ENCODE assay signal across 8 cellular contexts in the genomic region with DNA sequence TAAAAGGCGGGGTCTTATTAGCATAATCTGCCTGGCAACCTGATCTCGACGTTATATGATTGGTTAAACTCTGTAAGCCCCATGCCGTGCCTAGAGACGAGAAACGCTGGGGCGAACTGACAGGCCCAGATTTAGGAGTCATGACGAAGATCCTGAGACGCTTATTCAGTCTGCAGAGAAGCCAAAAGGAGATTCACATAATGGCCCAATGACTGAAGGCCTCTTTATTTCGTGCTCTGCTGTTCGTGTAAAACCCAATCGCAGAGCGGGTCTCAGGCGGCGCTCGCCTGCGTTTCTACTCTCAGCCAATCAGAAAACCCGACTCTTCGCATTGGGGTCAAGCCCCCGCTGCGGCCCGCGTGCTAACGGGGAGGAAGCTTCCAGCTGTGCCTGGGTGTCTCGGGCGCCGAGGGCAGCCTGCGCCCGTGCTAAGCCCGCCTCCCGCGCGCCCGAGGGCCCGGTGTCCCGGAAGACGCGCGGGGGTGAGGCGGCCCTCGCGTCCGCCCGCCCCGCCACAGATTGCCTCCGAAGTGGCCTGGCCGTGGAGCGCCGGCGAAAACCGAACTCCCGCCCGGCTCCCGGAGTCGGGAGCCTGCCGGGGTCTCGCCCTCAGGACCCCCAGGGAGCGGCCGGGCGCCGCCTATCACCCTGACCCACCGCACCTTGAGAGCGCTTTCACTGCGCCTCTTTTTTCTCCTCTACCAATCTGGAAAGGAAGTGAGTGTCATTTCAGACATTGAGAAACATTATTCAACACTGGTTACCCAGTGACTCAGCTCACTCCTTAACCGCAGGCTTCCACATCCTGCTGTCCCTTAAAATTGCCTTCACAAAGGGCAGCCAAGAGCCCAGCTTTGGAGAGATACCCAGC. TPM values are rescaled to one million over a fixed set of nuclear protein-coding genes. Genes with fewer than 3 reads are reported as not detected.
DNase-seq lines count a peak whose midpoint lies in the region; ATAC-seq, FAIRE-seq and TF ChIP-seq lines count a peak whose summit lies in the region.

No MANE protein-coding gene starts in this region.

- H2AFZ ChIP-seq in OCI-LY1 (ENCODE audit: low read length) (no peak overlapping the region), endothelial cell of umbilical vein (ENCODE audit: low read depth, low read length) (peak overlapping the region; percentile 76)

- H3F3A ChIP-seq in OCI-LY1 (ENCODE audit: insufficient read depth, low read length) = no peaks in the 10 kb centered on the region

- ATAC-seq in GM21526 (IDR thresholded peaks at IDR 0.05; ENCODE audit: low FRiP score, unreplicated experiment) = peak; percentile 78

- H4K20me1 ChIP-seq in OCI-LY1 (ENCODE audit: insufficient read depth, low read length) (no peaks in the 10 kb centered on the region), endothelial cell of umbilical vein (replicated peaks; ENCODE audit: control insufficient read depth, extremely low read depth, insufficient read depth, low read length) (no peaks in the 10 kb centered on the region)

- H3K4me2 ChIP-seq in OCI-LY1 (ENCODE audit: low read length) (peak overlapping the region; percentile 92), endothelial cell of umbilical vein (ENCODE audit: insufficient read depth, low read length) (peak overlapping the region; percentile 88)

- TF ChIP-seq POLR2A in endothelial cell of umbilical vein (IDR thresholded peaks at IDR 0.05; ENCODE audit: low read depth, low read length) = peak; percentile 70

- intact Hi-C loops in endothelial cell of umbilical vein (cut with micrococcal nuclease) = loop anchor here (1.0 to 2.0 kb wide), 9 partner anchors 20 to 129 kb away; a partner anchor contains a TSS

- POLR2A ChIA-PET in endothelial cell of umbilical vein (lab: Charles Lee) = interaction anchor here (0.6 to 3.3 kb wide), 16 partner anchors 21 to 1259 kb away, joined by 3 to 45 read pairs (median 5); a partner anchor contains a TSS

- H3K9me1 ChIP-seq in endothelial cell of umbilical vein (replicated peaks; ENCODE audit: control insufficient read depth, extremely low read depth, insufficient read depth, low read length) = no peaks in the 10 kb centered on the region

- TF ChIP-seq CTCF in OCI-LY1 (IDR thresholded peaks at IDR 0.05; ENCODE audit: low read length) (no peak), endothelial cell of umbilical vein (IDR thresholded peaks at IDR 0.05; ENCODE audit: extremely low read depth in 1 of 2, insufficient read depth in 1 of 2, low read depth in 1 of 2, low read length in 2 of 2) (no peak), mesothelial cell of epicardium (IDR thresholded peaks at IDR 0.05; ENCODE audit: unreplicated experiment) (no peak)

- peak overlapping the region; percentile 100 for H3K27ac Mint-ChIP-seq in mesothelial cell of epicardium

- H3K27me3 Mint-ChIP-seq in mesothelial cell of epicardium (ENCODE audit: low read depth) = no peaks in the 10 kb centered on the region

- H3K4me3 ChIP-seq in OCI-LY1 (ENCODE audit: low read depth, low read length, poor library complexity, severe bottlenecking) = peak overlapping the region; percentile 85
- H3K4me3 ChIP-seq in endothelial cell of umbilical vein (replicated peaks in 1 of 3; ENCODE audit: insufficient read depth in 1 of 3, low read depth in 1 of 3, low read length in 3 of 3) = peak overlapping the region; percentile 1 to 94 (median 53)

- H3K9me3 ChIP-seq in OCI-LY1 (ENCODE audit: low read length) (no peaks in the 10 kb centered on the region), endothelial cell of umbilical vein (replicated peaks; ENCODE audit: control insufficient read depth, insufficient read depth, low read length) (no peaks in the 10 kb centered on the region)

- H3K9ac ChIP-seq in OCI-LY1 (ENCODE audit: low read length) (peak overlapping the region; percentile 99), endothelial cell of umbilical vein (replicated peaks; ENCODE audit: extremely low read depth, insufficient read depth, low read length) (peak overlapping the region; percentile 94)

- peaks cover 19% of the 10 kb centered on the region for H3K4me1 Mint-ChIP-seq in mesothelial cell of epicardium

- dilution Hi-C loops in endothelial cell of umbilical vein (cut with MboI; ENCODE audit: extremely low pct_ligation_motif_present, low sequenced_read_pairs) = no loop called here

- H3K27ac ChIP-seq in OCI-LY1 (ENCODE audit: low read depth, low read length, poor library complexity, severe bottlenecking) (peak overlapping the region; percentile 97), endothelial cell of umbilical vein (ENCODE audit: insufficient read depth, low read depth, low read length) (peak overlapping the region; percentile 92)

- H3K4me1 ChIP-seq in OCI-LY1 (ENCODE audit: insufficient read depth, low read length, severe bottlenecking) = peaks cover 46% of the 10 kb centered on the region
- peaks cover 9% of the 10 kb centered on the region for H3K4me1 ChIP-seq in endothelial cell of umbilical vein (ENCODE audit: control insufficient read depth, extremely low read depth, insufficient read depth, low read length)

- peak overlapping the region; percentile 99 for H3K4me3 Mint-ChIP-seq in mesothelial cell of epicardium

- FAIRE-seq in endothelial cell of umbilical vein (lab: Jason Lieb, UNC) = peak; percentile 97

- peak; percentile 98 for DNase-seq in DMS 273 (lab: John Stamatoyannopoulos, UW; ENCODE audit: unreplicated experiment)
- DNase-seq in HuH-7 (ENCODE audit: low spot score) = peak; percentile 98
- DNase-seq in activated T-cell treated with anti-CD3 and anti-CD28 coated beads for 1 hour (ENCODE audit: low read depth) = peak; percentile 78
- DNase-seq in endothelial cell of umbilical vein (ENCODE audit: low read depth, low spot score) = peak; percentile 98
- DNase-seq in mesothelial cell of epicardium (ENCODE audit: low spot score in 2 of 2, unreplicated experiment in 2 of 2) = peak; percentile 80 to 81
- DNase-seq in stimulated activated CD8-positive, alpha-beta memory T cell treated with anti-CD3 and anti-CD28 coated beads, Interleukin-15, amount 100 ng/mL, for 4 hours (ENCODE audit: low read depth in 2 of 2) = peak; percentile 79 to 86

- H3K36me3 Mint-ChIP-seq in mesothelial cell of epicardium = no peaks in the 10 kb centered on the region

- H3K36me3 ChIP-seq in OCI-LY1 (ENCODE audit: insufficient read depth, low read length) = no peaks in the 10 kb centered on the region
- no peaks in the 10 kb centered on the region for H3K36me3 ChIP-seq in endothelial cell of umbilical vein (ENCODE audit: control insufficient read depth in 2 of 2, extremely low read depth in 1 of 2, insufficient read depth in 2 of 2, low read length in 2 of 2)

- H3K27me3 ChIP-seq in OCI-LY1 (ENCODE audit: insufficient read depth, low read length) (no peaks in the 10 kb centered on the region), endothelial cell of umbilical vein (ENCODE audit: control insufficient read depth in 2 of 2, insufficient read depth in 2 of 2, low read length in 2 of 2) (no peaks in the 10 kb centered on the region)

- CTCF ChIA-PET in endothelial cell of umbilical vein (lab: Charles Lee) = interaction anchor here (0.6 to 4.7 kb wide), 20 partner anchors 11 to 259 kb away, joined by 3 to 48 read pairs (median 3); a partner anchor contains a TSS

- no peaks in the 10 kb centered on the region for H3K9me3 Mint-ChIP-seq in mesothelial cell of epicardium

- H3K79me2 ChIP-seq in OCI-LY1 (ENCODE audit: insufficient read depth, low read length) = peaks cover 26% of the 10 kb centered on the region
- peaks cover 30% of the 10 kb centered on the region for H3K79me2 ChIP-seq in endothelial cell of umbilical vein (ENCODE audit: control insufficient read depth, insufficient read depth, low read length)

- H3K9me2 ChIP-seq in OCI-LY1 (ENCODE audit: low read depth, low read length) = no peaks in the 10 kb centered on the region

- TSS peak; percentile 21 for BruUV-seq in endothelial cell of umbilical vein (replicated peaks; lab: Mats Ljungman, UMichigan)

TF ChIP-seq in endothelial cell of umbilical vein, 7 proteins besides CTCF, POLR2A, EP300 and RAD21:
- peak; percentile 93 for TF ChIP-seq FOS (IDR thresholded peaks at IDR 0.05; ENCODE audit: borderline replicate concordance, insufficient read depth, low read length)
- no peak for TF ChIP-seq EZH2 (IDR thresholded peaks at IDR 0.05; ENCODE audit: borderline replicate concordance, low read depth, low read length, severe bottlenecking)
- peak; percentile 92 for TF ChIP-seq POLR2AphosphoS5 (IDR thresholded peaks at IDR 0.05; ENCODE audit: insufficient read depth, low read depth, low read length)
- TF ChIP-seq, protein P1, sequence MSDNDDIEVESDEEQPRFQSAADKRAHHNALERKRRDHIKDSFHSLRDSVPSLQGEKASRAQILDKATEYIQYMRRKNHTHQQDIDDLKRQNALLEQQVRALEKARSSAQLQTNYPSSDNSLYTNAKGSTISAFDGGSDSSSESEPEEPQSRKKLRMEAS (IDR thresholded peaks at IDR 0.05; ENCODE audit: insufficient read depth, insufficient read length) = peak; percentile 59
- TF ChIP-seq GATA2 (IDR thresholded peaks at IDR 0.05; ENCODE audit: insufficient read depth, insufficient read length, low read depth, low read length) = peak; percentile 46
- TF ChIP-seq MYC (IDR thresholded peaks at IDR 0.05; ENCODE audit: low read depth, low read length) = peak; percentile 31
- TF ChIP-seq JUN (IDR thresholded peaks at IDR 0.05; ENCODE audit: borderline replicate concordance, insufficient read depth, insufficient read length, low read depth) = peak; percentile 71

RNA-seq across cellular contexts. Expression of a gene that starts 0.4 kb away (rescaled TPM):
- total RNA-seq in endothelial cell of umbilical vein (10.2 and 13.0 TPM in 2 replicates), mesothelial cell of epicardium (17.3 to 17.9 TPM (median 17.8 TPM) in 3 replicates)
- 9.6 TPM in 2 replicates for polyA plus RNA-seq in endothelial cell of umbilical vein
- polyA plus RNA-seq in endothelial cell of umbilical vein (2011; cell fraction: cytosol; rRNA removed) = 3.6 and 4.1 TPM in 2 replicates
- polyA plus RNA-seq in endothelial cell of umbilical vein (2011; cell fraction: nucleus; rRNA removed) = 17.7 and 21.4 TPM in 2 replicates
- 5.5 TPM in 2 replicates for polyA plus RNA-seq in endothelial cell of umbilical vein (2012)
- 20.2 and 25.9 TPM in 2 replicates for polyA minus RNA-seq in endothelial cell of umbilical vein
- polyA minus RNA-seq in endothelial cell of umbilical vein (2011; cell fraction: cytosol; rRNA and poly(A)+ RNA removed) = 5.9 TPM
- polyA minus RNA-seq in endothelial cell of umbilical vein (2011; cell fraction: nucleus; rRNA and poly(A)+ RNA removed) = 15.3 and 33.4 TPM in 2 replicates

Comparison
In these comparisons a context has a peak if more than half of its experiments do, and no peak if none do; other contexts are left out.
1. Peak in every context shown above with its lines: DNase-seq, ATAC-seq, H3K4me3 ChIP-seq and H3K27ac ChIP-seq.